9 cellular contexts compared by ENCODE assay signal in genomic region chr20:2838847-2839671, GRCh38. TPM values are rescaled to one million over a fixed set of nuclear protein-coding genes. Genes with fewer than 3 reads are reported as not detected.
DNase-seq lines count a peak whose midpoint lies in the region; ATAC-seq and TF ChIP-seq lines count a peak whose summit lies in the region.
"Had no signal": no experiment of that assay in that cellular context is flagged by ENCODE, and none has a peak within 500 bp of the region (broad histone marks: within the 10 kb centered on the region; RNA-seq: fewer than 3 reads in every experiment).

No MANE protein-coding gene starts in this region.

- peak overlapping the region in 1 of 2 experiments; percentile 96 for H3K4me3 ChIP-seq in neutrophil (ENCODE audit: low read depth in 1 of 2, low read length in 1 of 2)

- peak overlapping the region; percentile 81 for H3K27ac Mint-ChIP-seq in activated CD4-positive, alpha-beta T cell treated with anti-CD3 and anti-CD28 coated beads for 36 hours
- H3K27ac Mint-ChIP-seq in IgD-negative memory B cell (peak overlapping the region in 2 of 3 donors; percentile 74 to 88), chondrocyte (ENCODE audit: unreplicated experiment) (peak overlapping the region; percentile 71)

- H3K4me1 Mint-ChIP-seq in activated CD4-positive, alpha-beta T cell treated with anti-CD3 and anti-CD28 coated beads for 36 hours: peaks cover 20% of the 10 kb centered on the region
- peaks cover 6 to 18% (median 10%) of the 10 kb centered on the region in 3 donors for H3K4me1 Mint-ChIP-seq in IgD-negative memory B cell
- H3K4me1 Mint-ChIP-seq in chondrocyte (ENCODE audit: low read depth): peaks cover 13% of the 10 kb centered on the region

- H3K36me3 Mint-ChIP-seq in activated CD4-positive, alpha-beta T cell treated with anti-CD3 and anti-CD28 coated beads for 36 hours (ENCODE audit: low read depth): peaks cover 31% of the 10 kb centered on the region
- H3K36me3 Mint-ChIP-seq in IgD-negative memory B cell: no peaks in the 10 kb centered on the region
- peaks cover 11% of the 10 kb centered on the region for H3K36me3 Mint-ChIP-seq in chondrocyte (ENCODE audit: low read depth)

- no peak for DNase-seq in activated CD4-positive, alpha-beta T cell treated with anti-CD3 and anti-CD28 coated beads for 36 hours
- no peak for DNase-seq in activated CD4-positive, alpha-beta T cell treated with anti-CD3 and anti-CD28 coated beads for 1 hour
- no peak for DNase-seq in chondrocyte (ENCODE audit: low spot score)
- DNase-seq in superior temporal gyrus (ENCODE audit: extremely low spot score): no peak
- no peak for DNase-seq in pons (ENCODE audit: low spot score)
- no peak for DNase-seq in globus pallidus (ENCODE audit: low spot score)

- no peak for ATAC-seq in activated CD4-positive, alpha-beta T cell treated with anti-CD3 and anti-CD28 coated beads for 36 hours

- H3K27me3 Mint-ChIP-seq in activated CD4-positive, alpha-beta T cell treated with anti-CD3 and anti-CD28 coated beads for 36 hours: no peaks in the 10 kb centered on the region
- H3K27me3 Mint-ChIP-seq in IgD-negative memory B cell: no peaks in the 10 kb centered on the region
- H3K27me3 Mint-ChIP-seq in chondrocyte (ENCODE audit: low read depth): no peaks in the 10 kb centered on the region

- H3K27me3 ChIP-seq in neutrophil: no peaks in the 10 kb centered on the region
- H3K27me3 ChIP-seq: SJSA1 had no signal

- POLR2A ChIA-PET in activated CD4-positive, alpha-beta T cell treated with anti-CD3 and anti-CD28 coated beads for 36 hours (lab: Charles Lee): no interaction called here

- TF ChIP-seq CTCF in chondrocyte (IDR thresholded peaks at IDR 0.05) (no peak), neutrophil (IDR thresholded peaks at IDR 0.05) (no peak)

- H3K4me3 Mint-ChIP-seq in activated CD4-positive, alpha-beta T cell treated with anti-CD3 and anti-CD28 coated beads for 36 hours: peak overlapping the region; percentile 76
- H3K4me3 Mint-ChIP-seq in IgD-negative memory B cell (peak overlapping the region; percentile 85 to 98 (median 88)), chondrocyte (ENCODE audit: unreplicated experiment) (peak overlapping the region; percentile 71)

- CTCF ChIA-PET in activated CD4-positive, alpha-beta T cell treated with anti-CD3 and anti-CD28 coated beads for 36 hours (lab: Charles Lee): interaction anchor here (0.6 to 1.6 kb wide), 2 partner anchors 163 to 632 kb away, joined by 4 to 5 read pairs; no protein-coding TSS in a partner anchor

- peak overlapping the region; percentile 87 for H3K27ac ChIP-seq in neutrophil

- intact Hi-C loops in activated CD4-positive, alpha-beta T cell treated with anti-CD3 and anti-CD28 coated beads for 36 hours (cut with DNase I, micrococcal nuclease): no loop called here

- H3K9me3 Mint-ChIP-seq in activated CD4-positive, alpha-beta T cell treated with anti-CD3 and anti-CD28 coated beads for 36 hours (ENCODE audit: low read depth): peaks cover 2% of the 10 kb centered on the region
- H3K9me3 Mint-ChIP-seq in IgD-negative memory B cell (no peaks in the 10 kb centered on the region), chondrocyte (ENCODE audit: low read depth) (no peaks in the 10 kb centered on the region)

- no peaks in the 10 kb centered on the region for H3K9me3 ChIP-seq in neutrophil

- no peaks in the 10 kb centered on the region for H3K36me3 ChIP-seq in neutrophil

- peaks cover 18 to 20% of the 10 kb centered on the region in 2 experiments for H3K4me1 ChIP-seq in neutrophil (ENCODE audit: control insufficient read depth in 1 of 2, insufficient read depth in 1 of 2, low read depth in 1 of 2, low read length in 1 of 2)

RNA-seq across cellular contexts. Expression of gene PCED1A, which starts 1.4 kb away (rescaled TPM):
- 10 to 100 TPM; 29.4 to 35.3 TPM for total RNA-seq in activated CD4-positive, alpha-beta T cell treated with anti-CD3 and anti-CD28 coated beads for 36 hours
- polyA plus RNA-seq in IgD-negative memory B cell: 18.2 TPM
- 34.0 to 45.8 TPM (median 37.3 TPM) in 3 replicates for total RNA-seq in chondrocyte

RNA-seq across cellular contexts. Expression of gene VPS16, which starts 1.5 kb away (rescaled TPM):
- 10 to 100 TPM; 32.3 to 47.6 TPM for total RNA-seq in activated CD4-positive, alpha-beta T cell treated with anti-CD3 and anti-CD28 coated beads for 36 hours
- polyA plus RNA-seq in IgD-negative memory B cell: 22.4 TPM
- 29.9 to 40.7 TPM (median 32.7 TPM) in 3 replicates for total RNA-seq in chondrocyte

RNA-seq across cellular contexts. Expression of gene TMEM239, which starts 22.9 kb away (rescaled TPM):
- not detected for total RNA-seq in activated CD4-positive, alpha-beta T cell treated with anti-CD3 and anti-CD28 coated beads for 36 hours
- polyA plus RNA-seq in IgD-negative memory B cell: not detected
- not detected in 3 replicates for total RNA-seq in chondrocyte
- total RNA-seq: SJSA1 had no signal

RNA-seq across cellular contexts. Expression of gene C20orf141, which starts 24.3 kb away (rescaled TPM):
- total RNA-seq in activated CD4-positive, alpha-beta T cell treated with anti-CD3 and anti-CD28 coated beads for 36 hours: not detected
- not detected for polyA plus RNA-seq in IgD-negative memory B cell
- not detected in 3 replicates for total RNA-seq in chondrocyte
- total RNA-seq: SJSA1 had no signal

RNA-seq across cellular contexts. Expression of gene PTPRA, which starts 34.2 kb away (rescaled TPM):
- total RNA-seq in activated CD4-positive, alpha-beta T cell treated with anti-CD3 and anti-CD28 coated beads for 36 hours: 10 to 100 TPM; 58.5 to 86.3 TPM
- 22.1 TPM for polyA plus RNA-seq in IgD-negative memory B cell
- total RNA-seq in chondrocyte: 54.3 to 68.4 TPM (median 54.3 TPM) in 3 replicates
